2 cellular contexts compared by ENCODE assay signal in genomic region chr16:74991593-74992403, GRCh38.
TF ChIP-seq lines count a peak whose summit lies in the region.

No MANE protein-coding gene starts in this region.

TF ChIP-seq in GM23338, 12 proteins besides CTCF, POLR2A, EP300 and RAD21:
- TF ChIP-seq STAT1 (IDR thresholded peaks at IDR 0.05; ENCODE audit: unreplicated experiment): no peak
- TF ChIP-seq EZH2phosphoT487 (IDR thresholded peaks at IDR 0.05; ENCODE audit: unreplicated experiment): no peak
- TF ChIP-seq ZNF462 (CRISPR knock-in tag; IDR thresholded peaks at IDR 0.05): no peak
- TF ChIP-seq CREB1 (CRISPR knock-in tag; IDR thresholded peaks at IDR 0.05; ENCODE audit: low read depth): no peak
- no peak for TF ChIP-seq REST (IDR thresholded peaks at IDR 0.05; ENCODE audit: unreplicated experiment)
- TF ChIP-seq JUNB (IDR thresholded peaks at IDR 0.05; ENCODE audit: unreplicated experiment): no peak
- no peak for TF ChIP-seq ZNF331 (CRISPR knock-in tag; IDR thresholded peaks at IDR 0.05; ENCODE audit: low read depth)
- TF ChIP-seq ZNF114 (CRISPR knock-in tag; IDR thresholded peaks at IDR 0.05): no peak
- TF ChIP-seq ETS1 (IDR thresholded peaks at IDR 0.05): no peak
- no peak for TF ChIP-seq EZH2 (IDR thresholded peaks at IDR 0.05; ENCODE audit: low read depth, unreplicated experiment)
- TF ChIP-seq NANOG (IDR thresholded peaks at IDR 0.05; ENCODE audit: borderline replicate concordance): no peak
- TF ChIP-seq POLR2AphosphoS5 (IDR thresholded peaks at IDR 0.05; ENCODE audit: low read depth): no peak
TF ChIP-seq in GM23338: peak in this region for 0.

TF ChIP-seq in K562, 482 proteins besides CTCF, POLR2A, EP300 and RAD21 (continues in another document):
- TF ChIP-seq CBFA2T3 (IDR thresholded peaks at IDR 0.05) (peak; percentile 79), SMARCE1 (IDR thresholded peaks at IDR 0.05) (peak; percentile 76), MLX (CRISPR knock-in tag; conservative IDR thresholded peaks at IDR 0.05) (no peak), ZNF134 (CRISPR knock-in tag; conservative IDR thresholded peaks at IDR 0.05) (no peak), FOXK2 (conservative IDR thresholded peaks at IDR 0.05 in 1 of 2, IDR thresholded peaks at IDR 0.05 in 1 of 2; ENCODE audit: low read depth in 2 of 2) (no peak), TAF1 (IDR thresholded peaks at IDR 0.05; ENCODE audit: control insufficient read depth, extremely low read depth, insufficient read depth, low read length, severe bottlenecking) (no peak), SAFB2 (IDR thresholded peaks at IDR 0.05; ENCODE audit: borderline replicate concordance, low read depth, low read length, severe bottlenecking) (no peak), STAT5B (CRISPR knock-in tag; IDR thresholded peaks at IDR 0.05) (no peak), POLR2AphosphoS2 (IDR thresholded peaks at IDR 0.05; ENCODE audit: low read length) (no peak), L3MBTL2 (IDR thresholded peaks at IDR 0.05) (peak; percentile 14; the same call in 1 of the 2 replicates), TRIM25 (IDR thresholded peaks at IDR 0.05; ENCODE audit: borderline replicate concordance) (no peak), GABPB2 (CRISPR knock-in tag; conservative IDR thresholded peaks at IDR 0.05) (no peak), RERE (CRISPR knock-in tag; IDR thresholded peaks at IDR 0.05; ENCODE audit: borderline replicate concordance) (no peak), ZEB2 (IDR thresholded peaks at IDR 0.05) (no peak), ZNF23 (CRISPR knock-in tag; IDR thresholded peaks at IDR 0.05) (no peak), MEF2A (IDR thresholded peaks at IDR 0.05; ENCODE audit: control insufficient read depth, low read depth, low read length) (no peak), ZC3H8 (IDR thresholded peaks at IDR 0.05) (no peak), ID3 (CRISPR knock-in tag; IDR thresholded peaks at IDR 0.05) (no peak), ID3 (tag; IDR thresholded peaks at IDR 0.05) (no peak), NBN (IDR thresholded peaks at IDR 0.05; ENCODE audit: low read depth) (0 out of 2 replicates have a peak, but pooled peaks have one; percentile 22), ASH1L (IDR thresholded peaks at IDR 0.05; ENCODE audit: borderline replicate concordance, low read depth, partially characterized antibody) (no peak), HEY1 (CRISPR knock-in tag; IDR thresholded peaks at IDR 0.05; ENCODE audit: borderline replicate concordance) (no peak), ZNF280A (IDR thresholded peaks at IDR 0.05; ENCODE audit: low read depth, partially characterized antibody) (no peak), ZBTB33 (CRISPR knock-in tag; IDR thresholded peaks at IDR 0.05) (no peak), KLF10 (CRISPR knock-in tag; IDR thresholded peaks at IDR 0.05) (no peak), HDAC1 (IDR thresholded peaks at IDR 0.05) (0 out of 4 replicates have a peak, but pooled peaks of 1 of the 2 experiments have one; percentile 22), RBBP5 (IDR thresholded peaks at IDR 0.05; ENCODE audit: borderline replicate concordance, insufficient read depth, low read length, poor library complexity, severe bottlenecking) (peak; percentile 54), FIP1L1 (IDR thresholded peaks at IDR 0.05; ENCODE audit: low read depth, low read length, poor library complexity, severe bottlenecking) (no peak), TCF15 (CRISPR knock-in tag; IDR thresholded peaks at IDR 0.05) (no peak), MIER1 (IDR thresholded peaks at IDR 0.05; ENCODE audit: low read depth) (no peak), GTF2E2 (tag; IDR thresholded peaks at IDR 0.05) (no peak), ATF4 (CRISPR knock-in tag; IDR thresholded peaks at IDR 0.05) (no peak), ZNF239 (CRISPR knock-in tag; IDR thresholded peaks at IDR 0.05) (no peak), ZNF668 (CRISPR knock-in tag; IDR thresholded peaks at IDR 0.05) (no peak), BHLHE40 (IDR thresholded peaks at IDR 0.05; ENCODE audit: low read length) (no peak), KAT8 (IDR thresholded peaks at IDR 0.05; ENCODE audit: low read depth) (no peak), CREB3 (tag; conservative IDR thresholded peaks at IDR 0.05; ENCODE audit: low read depth) (no peak), ZNF830 (CRISPR knock-in tag; IDR thresholded peaks at IDR 0.05) (no peak), PCBP2 (IDR thresholded peaks at IDR 0.05; ENCODE audit: low read depth, low read length, poor library complexity, severe bottlenecking) (no peak), TBL1XR1 (IDR thresholded peaks at IDR 0.05; ENCODE audit: low read length in 2 of 2) (no peak), KLF16 (IDR thresholded peaks at IDR 0.05) (no peak), ZNF778 (CRISPR knock-in tag; IDR thresholded peaks at IDR 0.05) (no peak), CTCFL (IDR thresholded peaks at IDR 0.05; ENCODE audit: borderline replicate concordance, insufficient read depth, low read depth, low read length, poor library complexity, severe bottlenecking) (no peak), NELFE (IDR thresholded peaks at IDR 0.05; ENCODE audit: insufficient read depth, insufficient read length) (no peak)
